ENCODE assay signal across 21 cellular contexts in the genomic region with DNA sequence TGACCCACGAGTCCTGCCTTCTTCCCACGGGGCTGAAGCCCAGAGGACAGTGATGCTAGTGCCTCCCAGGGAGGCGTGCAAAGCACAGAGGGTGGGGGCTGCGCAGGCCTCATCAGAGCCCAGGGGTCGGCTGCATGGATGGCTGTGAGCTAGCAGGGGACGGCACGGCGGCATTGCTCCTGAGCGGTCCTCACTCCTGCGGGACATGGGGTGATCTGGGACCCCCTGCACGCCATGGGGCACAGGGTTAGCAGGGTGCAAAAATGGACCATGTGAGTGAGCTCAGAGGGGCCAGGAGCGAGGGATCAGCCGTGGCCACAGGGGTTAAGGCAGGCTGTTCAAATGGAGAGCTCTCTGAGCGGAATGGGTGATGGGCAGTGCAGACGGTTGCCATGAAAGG.
"Had no signal": no experiment of that assay in that cellular context is flagged by ENCODE, and none has a peak within 500 bp of the region (broad histone marks: within the 10 kb centered on the region; RNA-seq: fewer than 3 reads in every experiment).

No MANE protein-coding gene starts in this region.

- H3K9me3 ChIP-seq: MG63, SJSA1 had no signal

- H3K4me3 ChIP-seq: MG63, SJSA1, SK-N-MC had no signal

- H3K27me3 ChIP-seq: MG63, SJSA1 had no signal

- DNase-seq: IMR-90, Karpas-422, KG1, MG63, NCI-H1105, NCI-H1417 treated with DMSO at 0.1 percent for 48 hours, NCI-H146, NCI-H1694 treated with DMSO at 0.1 percent for 48 hours, NCI-H1930, NCI-H2081, NCI-H2107, NCI-H2227 treated with DMSO at 0.1 percent for 48 hours, NCI-H524, NCI-H526 treated with DMSO at 0.1 percent for 48 hours, NCI-H748 treated with DMSO at 0.1 percent for 48 hours, Right ventricle myocardium superior, RPMI8226, SIG-M5 had no signal

- H3K27ac ChIP-seq: SJSA1, SK-N-MC had no signal

- H3K36me3 ChIP-seq: MG63, SJSA1 had no signal

- ATAC-seq: HepG2 had no signal
